In the genomic region with DNA sequence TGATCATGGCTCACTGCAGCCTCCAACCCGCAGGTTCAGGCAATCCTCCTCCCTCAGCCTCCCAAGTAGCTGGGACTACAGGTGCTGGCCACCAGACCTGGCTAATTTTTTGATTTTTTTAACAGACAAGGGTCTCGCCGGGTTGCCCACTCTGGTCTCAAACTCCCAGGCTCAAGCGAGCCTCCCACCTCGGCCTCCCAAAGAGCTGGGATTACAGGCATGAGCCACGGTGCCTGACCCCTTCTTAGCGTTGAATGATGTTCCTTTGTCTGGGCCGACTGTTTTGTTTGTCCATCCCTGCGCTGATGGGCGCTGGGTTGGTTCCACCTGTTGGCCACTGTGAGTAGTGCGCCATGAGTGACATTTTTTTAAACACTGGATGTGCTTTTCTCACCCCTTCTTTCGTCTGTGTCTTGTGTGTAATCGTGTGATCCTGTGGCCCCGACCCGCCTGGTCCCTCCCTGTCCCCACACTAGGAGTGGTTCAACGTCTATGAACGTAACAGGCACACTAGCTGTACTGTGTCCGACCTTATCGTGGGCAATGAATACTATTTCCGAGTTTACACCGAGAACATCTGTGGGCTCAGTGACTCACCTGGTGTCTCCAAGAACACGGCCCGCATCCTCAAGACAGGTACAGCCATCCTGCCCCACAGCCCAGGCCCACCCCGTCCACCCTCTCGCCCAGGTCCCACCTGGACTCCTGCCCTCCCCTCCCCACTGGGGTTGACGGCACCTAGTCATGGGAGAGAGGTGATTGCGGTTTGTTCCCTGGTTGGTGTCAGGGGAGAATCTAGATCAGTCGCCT, we compare ENCODE assay signal across 8 cellular contexts. TPM values are rescaled to one million over a fixed set of nuclear protein-coding genes. Genes with fewer than 3 reads are reported as not detected.
A peak's percentile ranks its signal among the peaks of the same experiment; 100 is the strongest.
DNase-seq lines count a peak whose midpoint lies in the region; ATAC-seq and TF ChIP-seq lines count a peak whose summit lies in the region.

No MANE protein-coding gene starts in this region.

- no peaks in the 10 kb centered on the region for H3K9me3 ChIP-seq in CD8-positive, alpha-beta memory T cell (ENCODE audit: low read length)
- no peaks in the 10 kb centered on the region for H3K9me3 ChIP-seq in H9 (ENCODE audit: control insufficient read depth, low read depth, low read length)
- H3K9me3 ChIP-seq in right lobe of liver = no peaks in the 10 kb centered on the region

- H2AFZ ChIP-seq in H9 (ENCODE audit: low read length) = no peak overlapping the region

- H3K27ac ChIP-seq in CD8-positive, alpha-beta memory T cell (ENCODE audit: low read depth, low read length) = no peak overlapping the region
- H3K27ac ChIP-seq in H9 (ENCODE audit: insufficient read length, low read depth, low read length) (no peak overlapping the region), right lobe of liver (no peak overlapping the region)

- ATAC-seq in activated B cell treated with CpG ODN at 0.5 μM for 24 hours (ENCODE audit: low read depth) (peak; percentile 65), right lobe of liver (peak; percentile 79 to 90 (median 88))

- peaks cover 0 to 3% (median 1%) of the 10 kb centered on the region in 3 donors for H3K4me1 Mint-ChIP-seq in CD8-positive, alpha-beta memory T cell
- peaks cover 8 to 12% of the 10 kb centered on the region in 2 experiments for H3K4me1 Mint-ChIP-seq in H9
- H3K4me1 Mint-ChIP-seq in activated B cell treated with CpG ODN at 0.5 μM for 24 hours = peaks cover 24% of the 10 kb centered on the region
- H3K4me1 Mint-ChIP-seq in chondrocyte (ENCODE audit: low read depth) = peaks cover 8% of the 10 kb centered on the region

- no peak overlapping the region for H3K23ac ChIP-seq in H9 (ENCODE audit: insufficient read length, low read depth, low read length)

- no peaks in the 10 kb centered on the region for H3K79me1 ChIP-seq in H9 (ENCODE audit: insufficient read depth, low read depth, low read length, poor library complexity, severe bottlenecking)

- H2BK5ac ChIP-seq in H9 (ENCODE audit: insufficient read length, low read length) = no peak overlapping the region

- H3K4me3 ChIP-seq in CD8-positive, alpha-beta memory T cell (ENCODE audit: low read length) = no peak overlapping the region
- no peak overlapping the region for H3K4me3 ChIP-seq in right lobe of liver

- no peak overlapping the region for H2BK120ac ChIP-seq in H9 (ENCODE audit: low read depth, low read length, poor library complexity, severe bottlenecking)

- no peak overlapping the region for H3K18ac ChIP-seq in H9 (ENCODE audit: insufficient read length, low read depth, low read length)

- no peak overlapping the region for H3K4me2 ChIP-seq in H9 (ENCODE audit: insufficient read depth, insufficient read length, low read length)

- POLR2A ChIA-PET in CD8-positive, alpha-beta memory T cell (lab: Charles Lee) = interaction anchor here (0.7 kb wide), 1 partner anchor 18 kb away, joined by 3 read pairs; no protein-coding TSS in a partner anchor
- POLR2A ChIA-PET in activated B cell treated with CpG ODN at 0.5 μM for 24 hours (lab: Charles Lee) = interaction anchor here (0.5 to 2.9 kb wide), 22 partner anchors 11 to 343 kb away, joined by 3 to 36 read pairs (median 8); a partner anchor contains a TSS

- H2BK12ac ChIP-seq in H9 (ENCODE audit: insufficient read length, low read depth, low read length) = no peak overlapping the region

- no peak overlapping the region for H2AK5ac ChIP-seq in H9 (ENCODE audit: insufficient read length, low read length)

- CTCF ChIA-PET in CD8-positive, alpha-beta memory T cell (lab: Charles Lee) = interaction anchor here (0.7 to 4.5 kb wide), 10 partner anchors 9 to 108 kb away, joined by 3 to 27 read pairs (median 3); a partner anchor contains a TSS
- CTCF ChIA-PET in activated B cell treated with CpG ODN at 0.5 μM for 24 hours (lab: Charles Lee) = interaction anchor here (0.7 to 4.1 kb wide), 24 partner anchors 11 to 460 kb away, joined by 3 to 92 read pairs (median 4); a partner anchor contains a TSS

- no peak overlapping the region for H3K56ac ChIP-seq in H9 (ENCODE audit: insufficient read length, low read depth, low read length)

- no peaks in the 10 kb centered on the region for H3K36me3 ChIP-seq in CD8-positive, alpha-beta memory T cell (ENCODE audit: insufficient read depth, low read length)
- no peaks in the 10 kb centered on the region for H3K36me3 ChIP-seq in right lobe of liver

- H4K91ac ChIP-seq in H9 (ENCODE audit: insufficient read length, low read depth, low read length) = no peak overlapping the region

- no peak for TF ChIP-seq POLR2A in right lobe of liver (IDR thresholded peaks at IDR 0.05)

- H3K36me3 Mint-ChIP-seq in CD8-positive, alpha-beta memory T cell = peaks cover 0 to 1% (median 0%) of the 10 kb centered on the region in 3 donors
- no peaks in the 10 kb centered on the region; a peak in 1 of 7 replicates for H3K36me3 Mint-ChIP-seq in H9 (ENCODE audit: insufficient read depth in 1 of 3, low read depth in 3 of 3)
- H3K36me3 Mint-ChIP-seq in activated B cell treated with CpG ODN at 0.5 μM for 24 hours (ENCODE audit: low read depth) = no peaks in the 10 kb centered on the region
- H3K36me3 Mint-ChIP-seq in chondrocyte (ENCODE audit: low read depth) = no peaks in the 10 kb centered on the region

- DNase-seq in CD8-positive, alpha-beta memory T cell = peak; percentile 28 to 63 (median 42)
- peak; percentile 81 for DNase-seq in H9
- DNase-seq in NCI-H2171 (lab: John Stamatoyannopoulos, UW) = peak; percentile 29
- peak; percentile 61 for DNase-seq in activated B cell treated with CpG ODN at 0.5 μM for 24 hours
- no peak for DNase-seq in chondrocyte (ENCODE audit: low spot score)
- peak in 2 of 3 donors; percentile 48 to 59 for DNase-seq in right lobe of liver
- peak; percentile 16 for DNase-seq in stimulated activated CD8-positive, alpha-beta memory T cell treated with anti-CD3 and anti-CD28 coated beads, Interleukin-12 subunit alpha, Interleukin-12 subunit beta, amount 100 ng/mL, for 4 hours (ENCODE audit: low read depth)
- DNase-seq in mesenteric fat pad (ENCODE audit: low spot score) = no peak

- H3K9ac ChIP-seq in H9 (ENCODE audit: extremely low read depth, insufficient read length, low read length) = no peak overlapping the region

- no peak overlapping the region for H3K4ac ChIP-seq in H9 (ENCODE audit: low read depth, low read length)

- H4K5ac ChIP-seq in H9 (ENCODE audit: insufficient read length, low read depth, low read length) = no peak overlapping the region

- no peak overlapping the region for H3K4me3 Mint-ChIP-seq in CD8-positive, alpha-beta memory T cell
- no peak overlapping the region for H3K4me3 Mint-ChIP-seq in H9
- peak overlapping the region; percentile 44 for H3K4me3 Mint-ChIP-seq in activated B cell treated with CpG ODN at 0.5 μM for 24 hours
- no peak overlapping the region for H3K4me3 Mint-ChIP-seq in chondrocyte (ENCODE audit: unreplicated experiment)

- peaks cover 5 to 27% of the 10 kb centered on the region in 2 donors for H3K27me3 Mint-ChIP-seq in CD8-positive, alpha-beta memory T cell
- peaks cover 15% of the 10 kb centered on the region for H3K27me3 Mint-ChIP-seq in H9 (ENCODE audit: low read depth)
- no peaks in the 10 kb centered on the region for H3K27me3 Mint-ChIP-seq in activated B cell treated with CpG ODN at 0.5 μM for 24 hours
- peaks cover 9% of the 10 kb centered on the region for H3K27me3 Mint-ChIP-seq in chondrocyte (ENCODE audit: low read depth)

- H3K14ac ChIP-seq in H9 (ENCODE audit: insufficient read depth, low read length) = no peak overlapping the region

- no peak overlapping the region for H2BK20ac ChIP-seq in H9 (ENCODE audit: low read depth, low read length, poor library complexity, severe bottlenecking)

- no peaks in the 10 kb centered on the region for H3K27me3 ChIP-seq in CD8-positive, alpha-beta memory T cell (ENCODE audit: insufficient read depth, low read length, poor library complexity, severe bottlenecking)
- H3K27me3 ChIP-seq in H9 (ENCODE audit: insufficient read depth, low read length) (no peaks in the 10 kb centered on the region), right lobe of liver (no peaks in the 10 kb centered on the region)

- no CpG with 5 or more reads among the region's 28 CpGs for WGBS in H9 (ENCODE audit: extremely low coverage, insufficient read length, low lambda C conversion rate)
- 8% methylated on average over 16 of the region's 28 CpGs for WGBS in right lobe of liver (ENCODE audit: insufficient coverage, low coverage, low lambda C conversion rate, missing lambda C conversion rate)

- H3K23me2 ChIP-seq in H9 (ENCODE audit: insufficient read length, low read depth, low read length, poor library complexity, severe bottlenecking) = no peaks in the 10 kb centered on the region

- intact Hi-C loops in activated B cell treated with CpG ODN at 0.5 μM for 24 hours (cut with micrococcal nuclease) (loop anchor here (1.0 kb wide), 6 partner anchors 15 to 209 kb away; a partner anchor contains a TSS), right lobe of liver (cut with DNase I) (no loop called here)

- no peak overlapping the region for H4K8ac ChIP-seq in H9 (replicated peaks; ENCODE audit: insufficient read length, low read depth, low read length)

- H3K9me3 Mint-ChIP-seq in CD8-positive, alpha-beta memory T cell = no peaks in the 10 kb centered on the region
- H3K9me3 Mint-ChIP-seq in H9 = no peaks in the 10 kb centered on the region; a peak in 1 of 5 replicates
- H3K9me3 Mint-ChIP-seq in activated B cell treated with CpG ODN at 0.5 μM for 24 hours = no peaks in the 10 kb centered on the region
- H3K9me3 Mint-ChIP-seq in chondrocyte (ENCODE audit: low read depth) = no peaks in the 10 kb centered on the region

- H3K27ac Mint-ChIP-seq in CD8-positive, alpha-beta memory T cell = peak overlapping the region in 1 of 8 donors; percentile 47
- H3K27ac Mint-ChIP-seq in H9 (no peak overlapping the region), activated B cell treated with CpG ODN at 0.5 μM for 24 hours (peak overlapping the region; percentile 90), chondrocyte (ENCODE audit: unreplicated experiment) (no peak overlapping the region)

- TF ChIP-seq CTCF in H9 (conservative IDR thresholded peaks at IDR 0.05) (peak; percentile 83), activated B cell treated with CpG ODN at 0.5 μM for 24 hours (IDR thresholded peaks at IDR 0.05) (peak; percentile 29), chondrocyte (IDR thresholded peaks at IDR 0.05) (peak; percentile 86), right lobe of liver (IDR thresholded peaks at IDR 0.05) (peak; percentile 76 to 80 (median 78))

- no peak overlapping the region for H2BK15ac ChIP-seq in H9 (ENCODE audit: low read depth, low read length)

- no peak overlapping the region for H3T11ph ChIP-seq in H9 (ENCODE audit: low read length)

- H3K79me2 ChIP-seq in H9 (ENCODE audit: insufficient read depth, low read length) = no peaks in the 10 kb centered on the region

- no peaks in the 10 kb centered on the region for H3K4me1 ChIP-seq in CD8-positive, alpha-beta memory T cell (ENCODE audit: insufficient read depth, low read length)
- H3K4me1 ChIP-seq in H9 (ENCODE audit: insufficient read depth, low read length) = no peaks in the 10 kb centered on the region
- peaks cover 0 to 7% (median 0%) of the 10 kb centered on the region in 4 donors for H3K4me1 ChIP-seq in right lobe of liver

- no peaks in the 10 kb centered on the region for H4K20me1 ChIP-seq in H9 (ENCODE audit: control insufficient read depth, insufficient read depth, insufficient read length)

RNA-seq across cellular contexts. Expression of a gene that starts 15.0 kb away (rescaled TPM):
- total RNA-seq in CD8-positive, alpha-beta memory T cell = 10 to 100 TPM; 74.7 to 74.8 TPM
- polyA plus RNA-seq in CD8-positive, alpha-beta memory T cell = 11.4 TPM
- total RNA-seq in H9 (2021) (109 and 110 TPM in 2 replicates), activated B cell treated with CpG ODN at 0.5 μM for 24 hours (70.8 and 72.1 TPM in 2 replicates), chondrocyte (132 to 144 TPM (median 144 TPM) in 3 replicates), right lobe of liver (10 to 100 TPM; 48.6 to 82.8 (median 74.2) TPM), mesenteric fat pad (53.3 TPM)

RNA-seq across cellular contexts. Expression of a gene that starts 15.4 kb away (rescaled TPM):
- total RNA-seq in CD8-positive, alpha-beta memory T cell = under 1 TPM; 0.57 to 0.97 TPM
- 0.33 TPM for polyA plus RNA-seq in CD8-positive, alpha-beta memory T cell
- total RNA-seq in H9 (2021) = 9.5 and 10.5 TPM in 2 replicates
- total RNA-seq in activated B cell treated with CpG ODN at 0.5 μM for 24 hours = 0.29 and 0.67 TPM in 2 replicates
- total RNA-seq in chondrocyte = 1.7 to 2.1 TPM (median 1.9 TPM) in 3 replicates
- 1 to 10 TPM in 5 of 6 experiments, under 1 TPM in 1; 0.68 to 2.3 (median 1.5) TPM for total RNA-seq in right lobe of liver
- total RNA-seq in mesenteric fat pad = 0.35 TPM

RNA-seq across cellular contexts. Expression of a gene that starts 28.6 kb away (rescaled TPM):
- total RNA-seq in CD8-positive, alpha-beta memory T cell = under 1 TPM; 0.07 to 0.24 TPM
- polyA plus RNA-seq in CD8-positive, alpha-beta memory T cell = not detected
- 3.8 and 4.9 TPM in 2 replicates for total RNA-seq in H9 (2021)
- 1.1 and 1.4 TPM in 2 replicates for total RNA-seq in activated B cell treated with CpG ODN at 0.5 μM for 24 hours
- not detected in 3 replicates for total RNA-seq in chondrocyte
- total RNA-seq in right lobe of liver = under 1 TPM in 3 of 6 experiments, not detected in 3; 0.12 to 0.56 (median 0.30) TPM
- total RNA-seq in mesenteric fat pad = not detected

RNA-seq across cellular contexts. Expression of a gene that starts 42.5 kb away (rescaled TPM):
- total RNA-seq in CD8-positive, alpha-beta memory T cell = 1 to 10 TPM in 1 of 2 experiments, under 1 TPM in 1; 1.00 to 2.2 TPM
- 0.52 TPM for polyA plus RNA-seq in CD8-positive, alpha-beta memory T cell
- total RNA-seq in H9 (2021) (30.2 and 33.3 TPM in 2 replicates), activated B cell treated with CpG ODN at 0.5 μM for 24 hours (280 and 324 TPM in 2 replicates), chondrocyte (not detected in 3 replicates), right lobe of liver (under 1 TPM in 1 of 6 experiments, not detected in 5; 0.51 TPM), mesenteric fat pad (not detected)

RNA-seq across cellular contexts. Expression of a gene that starts 49.7 kb away (rescaled TPM):
- 10 to 100 TPM; 47.4 to 50.9 TPM for total RNA-seq in CD8-positive, alpha-beta memory T cell
- 28.4 TPM for polyA plus RNA-seq in CD8-positive, alpha-beta memory T cell
- total RNA-seq in H9 (2021) (5.0 and 5.4 TPM in 2 replicates), activated B cell treated with CpG ODN at 0.5 μM for 24 hours (21.0 and 23.7 TPM in 2 replicates), chondrocyte (42.5 to 44.7 TPM (median 43.1 TPM) in 3 replicates), right lobe of liver (10 to 100 TPM; 15.0 to 27.5 (median 19.1) TPM), mesenteric fat pad (44.9 TPM)

Comparison
In these comparisons a context has a peak if more than half of its experiments do, and no peak if none do; other contexts are left out.
1. DNase-seq: peak in CD8-positive, alpha-beta memory T cell (5 of 5), H9 (single experiment), NCI-H2171 (single experiment), activated B cell treated with CpG ODN at 0.5 μM for 24 hours (single experiment), right lobe of liver (2 of 3) and stimulated activated CD8-positive, alpha-beta memory T cell treated with anti-CD3 and anti-CD28 coated beads, Interleukin-12 subunit alpha, Interleukin-12 subunit beta, amount 100 ng/mL, for 4 hours (single experiment); none in chondrocyte (single experiment) and mesenteric fat pad (single experiment).
2. CTCF ChIP-seq: peak in every context shown above with its lines; median percentile 86 in chondrocyte; 83 in H9; 78 in right lobe of liver; 29 in activated B cell treated with CpG ODN at 0.5 μM for 24 hours.